In genomic region chr14:53412819-53413664, GRCh38 we compare ENCODE assay signal across 9 cellular contexts.
DNase-seq lines count a peak whose midpoint lies in the region; ATAC-seq and TF ChIP-seq lines count a peak whose summit lies in the region.
"Had no signal": no experiment of that assay in that cellular context is flagged by ENCODE, and none has a peak within 500 bp of the region (broad histone marks: within the 10 kb centered on the region; RNA-seq: fewer than 3 reads in every experiment).

No MANE protein-coding gene starts in this region.

- H3K27me3 Mint-ChIP-seq in nephron (ENCODE audit: low read depth), result peaks cover 3% of the 10 kb centered on the region
- H3K27me3 Mint-ChIP-seq: activated B cell treated with CpG ODN at 0.5 μM for 24 hours had no signal

- no peak overlapping the region for H3K4me3 Mint-ChIP-seq in nephron
- H3K4me3 Mint-ChIP-seq: activated B cell treated with CpG ODN at 0.5 μM for 24 hours had no signal

- DNase-seq in DMS 273 (lab: John Stamatoyannopoulos, UW; ENCODE audit: unreplicated experiment) (peak; percentile 48), DMS 273 treated with DMSO at 0.1 percent for 48 hours (lab: John Stamatoyannopoulos, UW) (no peak), KBM-7 (peak; percentile 6), astrocyte of the spinal cord (ENCODE audit: low read depth, low spot score) (no peak), OCI-M2 (lab: John Stamatoyannopoulos, UW; ENCODE audit: unreplicated experiment) (no peak), lower leg skin (ENCODE audit: low spot score in 2 of 2) (no peak)
- DNase-seq: activated B cell treated with CpG ODN at 0.5 μM for 24 hours had no signal

- peak; percentile 58 for TF ChIP-seq CTCF in astrocyte of the spinal cord (IDR thresholded peaks at IDR 0.05; ENCODE audit: low read depth, low read length)
- peak; percentile 13 to 33 (median 17) for TF ChIP-seq CTCF in nephron (IDR thresholded peaks at IDR 0.05; ENCODE audit: unreplicated experiment in 3 of 3)
- TF ChIP-seq CTCF in lower leg skin (IDR thresholded peaks at IDR 0.05), result no peak

- no peak for TF ChIP-seq POLR2A in lower leg skin (IDR thresholded peaks at IDR 0.05)

- no peak for ATAC-seq in HG02840 (IDR thresholded peaks at IDR 0.05; ENCODE audit: low FRiP score, unreplicated experiment)

- intact Hi-C loops in lower leg skin (cut with DNase I; ENCODE audit: low total_unique reads), result no loop called here

- in situ Hi-C loops in KBM-7 (cut with MboI; ENCODE audit: low pct_unique_long_range_greater_than_20kb, low sequenced_read_pairs) (no loop called here), astrocyte of the spinal cord (cut with HindIII; ENCODE audit: low sequenced_read_pairs) (no loop called here)

- H3K36me3 Mint-ChIP-seq in nephron (ENCODE audit: low read depth), result peaks cover 6% of the 10 kb centered on the region

- 60 to 74% methylated on average over 1 of the region's 1 CpG for WGBS in lower leg skin, 2 donors

- H3K4me1 Mint-ChIP-seq in nephron, result peaks cover 31% of the 10 kb centered on the region
- H3K4me1 Mint-ChIP-seq: activated B cell treated with CpG ODN at 0.5 μM for 24 hours had no signal

- H3K4me3 ChIP-seq in astrocyte of the spinal cord (ENCODE audit: low read depth, low read length) (no peak overlapping the region), lower leg skin (ENCODE audit: low read depth, poor library complexity, severe bottlenecking) (no peak overlapping the region)

- peak overlapping the region in 2 of 3 experiments; percentile 48 to 65 for H3K27ac Mint-ChIP-seq in nephron
- H3K27ac Mint-ChIP-seq: activated B cell treated with CpG ODN at 0.5 μM for 24 hours had no signal

- H3K9me3 Mint-ChIP-seq in nephron, result peaks cover 10% of the 10 kb centered on the region

Comparison
In these comparisons a context has a peak if more than half of its experiments do, and no peak if none do; other contexts are left out.
1. DNase-seq: peak in DMS 273 (single experiment) and KBM-7 (single experiment); none in DMS 273 treated with DMSO at 0.1 percent for 48 hours (single experiment), astrocyte of the spinal cord (single experiment), OCI-M2 (single experiment) and lower leg skin (0 of 2).
2. CTCF ChIP-seq: peak in astrocyte of the spinal cord (single experiment) and nephron (3 of 3); none in lower leg skin (0 of 3).